In genomic region chr16:88888057-88888777, GRCh38 we compare ENCODE assay signal across 20 cellular contexts. TPM values are rescaled to one million over a fixed set of nuclear protein-coding genes. Genes with fewer than 3 reads are reported as not detected.
DNase-seq lines count a peak whose midpoint lies in the region; ATAC-seq and TF ChIP-seq lines count a peak whose summit lies in the region.
"Had no signal": no experiment of that assay in that cellular context is flagged by ENCODE, and none has a peak within 500 bp of the region (broad histone marks: within the 10 kb centered on the region; RNA-seq: fewer than 3 reads in every experiment).

No MANE protein-coding gene starts in this region.

- H3K9me3 Mint-ChIP-seq in stimulated activated naive B cell treated with anti-CD40 and anti-IgM and Interleukin-4, amounts not matched to agents 10 μg/mL and 1 μg/mL and 100 μg/mL, for 72 hours, result no peaks in the 10 kb centered on the region
- H3K9me3 Mint-ChIP-seq: activated T-cell treated with anti-CD3 and anti-CD28 coated beads, Interleukin-2, amount 50 U/mL, for 24 hours; IgD-negative memory B cell; natural killer cell treated with Interleukin-12 subunit alpha and Interleukin-12 subunit beta and Interleukin-15 and Interleukin-18, amount 100 ng/mL, for 72 hours; stimulated activated naive CD8-positive, alpha-beta T cell treated with anti-CD3 and anti-CD28 coated beads, Interleukin-15, Interleukin-2, amounts not matched to agents 100 ng/mL and 50 ng/mL, for 24 hours; T-helper 2 cell treated with Interferon-gamma antibody and Interleukin-4, amounts not matched to agents 5 μg/mL and 100 μg/mL, for 36 hours had no signal

- ATAC-seq in Panc1, result no peak
- ATAC-seq in gastroesophageal sphincter, result no peak
- no peak for ATAC-seq in stimulated activated naive B cell treated with anti-CD40 and anti-IgM and Interleukin-4, amounts not matched to agents 10 μg/mL and 1 μg/mL and 100 μg/mL, for 72 hours (replicated peaks)
- ATAC-seq in GM18502 (IDR thresholded peaks at IDR 0.05; ENCODE audit: poor library complexity, unreplicated experiment), result no peak
- ATAC-seq: natural killer cell treated with Interleukin-12 subunit alpha and Interleukin-12 subunit beta and Interleukin-15 and Interleukin-18, amount 100 ng/mL, for 72 hours had no signal

- peak overlapping the region; percentile 69 for H3K27ac Mint-ChIP-seq in stimulated activated naive B cell treated with anti-CD40 and anti-IgM and Interleukin-4, amounts not matched to agents 10 μg/mL and 1 μg/mL and 100 μg/mL, for 72 hours
- H3K27ac Mint-ChIP-seq: activated naive CD8-positive, alpha-beta T cell; activated T-cell treated with anti-CD3 and anti-CD28 coated beads, Interleukin-2, amount 50 U/mL, for 24 hours; IgD-negative memory B cell; natural killer cell treated with Interleukin-12 subunit alpha and Interleukin-12 subunit beta and Interleukin-15 and Interleukin-18, amount 100 ng/mL, for 72 hours; stimulated activated naive CD8-positive, alpha-beta T cell treated with anti-CD3 and anti-CD28 coated beads, Interleukin-15, Interleukin-2, amounts not matched to agents 100 ng/mL and 50 ng/mL, for 24 hours; T-helper 2 cell treated with Interferon-gamma antibody and Interleukin-4, amounts not matched to agents 5 μg/mL and 100 μg/mL, for 36 hours had no signal

- POLR2A ChIA-PET in Panc1 (lab: Charles Lee), result no interaction called here

- WGBS in gastroesophageal sphincter (ENCODE audit: low coverage in 1 of 2), 2 donors, result 71% methylated on average over 9 of the region's 17 CpGs; no CpG with 5 or more reads in 1 of the 2 donors

- H3K4me3 ChIP-seq in H7 (ENCODE audit: insufficient read depth, low read depth, low read length) (no peak overlapping the region), Panc1 (ENCODE audit: low read depth in 2 of 2, low read length in 2 of 2) (no peak overlapping the region), gastroesophageal sphincter (no peak overlapping the region)
- H3K4me3 ChIP-seq: prostate gland had no signal

- H3K27ac ChIP-seq in Panc1 (ENCODE audit: low read length) (peak overlapping the region; percentile 39; the same call in 1 of the 2 replicates), gastroesophageal sphincter (peak overlapping the region in 3 of 4 donors; percentile 33 to 67 (median 60))
- H3K27ac ChIP-seq: prostate gland had no signal

- H3K36me3 Mint-ChIP-seq in stimulated activated naive B cell treated with anti-CD40 and anti-IgM and Interleukin-4, amounts not matched to agents 10 μg/mL and 1 μg/mL and 100 μg/mL, for 72 hours, result peaks cover 40 to 48% of the 10 kb centered on the region in 2 donors
- H3K36me3 Mint-ChIP-seq: activated naive CD8-positive, alpha-beta T cell; natural killer cell treated with Interleukin-12 subunit alpha and Interleukin-12 subunit beta and Interleukin-15 and Interleukin-18, amount 100 ng/mL, for 72 hours had no signal

- no peak for TF ChIP-seq POLR2A in gastroesophageal sphincter (IDR thresholded peaks at IDR 0.05)

- H3K36me3 ChIP-seq in H7 (replicated peaks; ENCODE audit: control insufficient read depth, insufficient read depth, low read length) (no peaks in the 10 kb centered on the region), Panc1 (ENCODE audit: control insufficient read depth, insufficient read depth, low read length) (no peaks in the 10 kb centered on the region), gastroesophageal sphincter (peaks cover 0 to 32% of the 10 kb centered on the region in 2 donors)
- H3K36me3 ChIP-seq: prostate gland had no signal

- intact Hi-C loops in Panc1 (cut with micrococcal nuclease; ENCODE audit: unreplicated experiment), result no loop called here

- H3K4me3 Mint-ChIP-seq in stimulated activated naive B cell treated with anti-CD40 and anti-IgM and Interleukin-4, amounts not matched to agents 10 μg/mL and 1 μg/mL and 100 μg/mL, for 72 hours, result no peak overlapping the region
- H3K4me3 Mint-ChIP-seq: activated naive CD8-positive, alpha-beta T cell; activated T-cell treated with anti-CD3 and anti-CD28 coated beads, Interleukin-2, amount 50 U/mL, for 24 hours; brain; IgD-negative memory B cell; natural killer cell treated with Interleukin-12 subunit alpha and Interleukin-12 subunit beta and Interleukin-15 and Interleukin-18, amount 100 ng/mL, for 72 hours; stimulated activated naive CD8-positive, alpha-beta T cell treated with anti-CD3 and anti-CD28 coated beads, Interleukin-15, Interleukin-2, amounts not matched to agents 100 ng/mL and 50 ng/mL, for 24 hours; T-helper 2 cell treated with Interferon-gamma antibody and Interleukin-4, amounts not matched to agents 5 μg/mL and 100 μg/mL, for 36 hours had no signal

- TF ChIP-seq EP300 in gastroesophageal sphincter (IDR thresholded peaks at IDR 0.05), result no peak

- in situ Hi-C loops in Panc1 (cut with HindIII; ENCODE audit: low pct_unique_long_range_greater_than_20kb, low sequenced_read_pairs), result no loop called here

- H3K9me3 ChIP-seq in Panc1 (ENCODE audit: control insufficient read depth, insufficient read depth, low read depth, low read length) (no peaks in the 10 kb centered on the region), gastroesophageal sphincter (no peaks in the 10 kb centered on the region)
- H3K9me3 ChIP-seq: prostate gland had no signal

- no TSS peak for BruUV-seq in Panc1 (replicated peaks; lab: Mats Ljungman, UMichigan)

- TF ChIP-seq CTCF in Panc1 (IDR thresholded peaks at IDR 0.05) (no peak), gastroesophageal sphincter (IDR thresholded peaks at IDR 0.05) (no peak)

- H3K27me3 Mint-ChIP-seq in stimulated activated naive B cell treated with anti-CD40 and anti-IgM and Interleukin-4, amounts not matched to agents 10 μg/mL and 1 μg/mL and 100 μg/mL, for 72 hours, result no peaks in the 10 kb centered on the region
- H3K27me3 Mint-ChIP-seq: activated naive CD8-positive, alpha-beta T cell; activated T-cell treated with anti-CD3 and anti-CD28 coated beads, Interleukin-2, amount 50 U/mL, for 24 hours; brain; IgD-negative memory B cell; natural killer cell treated with Interleukin-12 subunit alpha and Interleukin-12 subunit beta and Interleukin-15 and Interleukin-18, amount 100 ng/mL, for 72 hours; stimulated activated naive CD8-positive, alpha-beta T cell treated with anti-CD3 and anti-CD28 coated beads, Interleukin-15, Interleukin-2, amounts not matched to agents 100 ng/mL and 50 ng/mL, for 24 hours had no signal

- peaks cover 7% of the 10 kb centered on the region for H3K4me1 ChIP-seq in Panc1 (ENCODE audit: control insufficient read depth, insufficient read depth, low read length)
- peaks cover 0 to 25% (median 14%) of the 10 kb centered on the region in 3 donors for H3K4me1 ChIP-seq in gastroesophageal sphincter
- H3K4me1 ChIP-seq: prostate gland had no signal

- DNase-seq in H7 (peak; percentile 71), Panc1 (ENCODE audit: low read depth, low spot score) (no peak), DMS114 treated with DMSO at 0.1 percent for 48 hours (lab: John Stamatoyannopoulos, UW; ENCODE audit: unreplicated experiment) (no peak)
- no peak for DNase-seq in stimulated activated naive B cell treated with anti-CD40 and anti-IgM and Interleukin-4, amounts not matched to agents 10 μg/mL and 1 μg/mL and 100 μg/mL, for 72 hours
- DNase-seq in activated T-cell treated with anti-CD3 and anti-CD28 coated beads, Interleukin-2, amount 50 U/mL, for 1 hour, result no peak
- DNase-seq: activated CD4-positive, alpha-beta T cell treated with anti-CD3 and anti-CD28 coated beads, Interleukin-2, amount 50 U/mL, for 1 hour; activated T-cell treated with anti-CD3 and anti-CD28 coated beads, Interleukin-2, amount 50 U/mL, for 24 hours; Calu3; NCI-H2029; NCI-H510A treated with DMSO at 0.1 percent for 48 hours had no signal

- H3K27me3 ChIP-seq in H7 (ENCODE audit: control insufficient read depth, insufficient read depth, low read length) (no peaks in the 10 kb centered on the region), Panc1 (ENCODE audit: control insufficient read depth, insufficient read depth, low read length) (no peaks in the 10 kb centered on the region), gastroesophageal sphincter (peaks cover 16% of the 10 kb centered on the region)

- CTCF ChIA-PET in Panc1 (lab: Charles Lee), result no interaction called here

- H3K4me1 Mint-ChIP-seq in stimulated activated naive B cell treated with anti-CD40 and anti-IgM and Interleukin-4, amounts not matched to agents 10 μg/mL and 1 μg/mL and 100 μg/mL, for 72 hours, result peaks cover 0 to 7% of the 10 kb centered on the region in 2 donors
- H3K4me1 Mint-ChIP-seq: IgD-negative memory B cell had no signal

RNA-seq across cellular contexts. Expression of gene PABPN1L, which starts 21.8 kb away (rescaled TPM):
- total RNA-seq in H7 (2014; rRNA removed; shearing (Covaris generic)), result not detected in 2 replicates
- total RNA-seq in Panc1 (2021; ENCODE audit: unreplicated experiment) (not detected), gastroesophageal sphincter (under 1 TPM in 1 of 4 donors, not detected in 3; 0.54 TPM)
- not detected for polyA plus RNA-seq in Panc1 (2012; ENCODE audit: insufficient read length)
- total RNA-seq: Calu3; epithelial cell of proximal tubule; natural killer cell treated with Interleukin-12 subunit alpha and Interleukin-12 subunit beta and Interleukin-15 and Interleukin-18, amount 100 ng/mL, for 72 hours had no signal
- polyA plus RNA-seq: IgD-negative memory B cell had no signal

RNA-seq across cellular contexts. Expression of gene TRAPPC2L, which starts 31.3 kb away (rescaled TPM):
- 56.2 and 56.6 TPM in 2 replicates for total RNA-seq in H7 (2014; rRNA removed; shearing (Covaris generic))
- 73.8 TPM for total RNA-seq in Panc1 (2021; ENCODE audit: unreplicated experiment)
- polyA plus RNA-seq in Panc1 (2012; ENCODE audit: insufficient read length), result 129 TPM
- total RNA-seq in gastroesophageal sphincter, result 10 to 100 TPM; 18.7 to 40.0 (median 21.5) TPM

RNA-seq across cellular contexts. Expression of gene GALNS, which starts 31.5 kb away (rescaled TPM):
- 6.7 and 17.1 TPM in 2 replicates for total RNA-seq in H7 (2014; rRNA removed; shearing (Covaris generic))
- total RNA-seq in Panc1 (2021; ENCODE audit: unreplicated experiment), result 81.6 TPM
- polyA plus RNA-seq in Panc1 (2012; ENCODE audit: insufficient read length), result 106 TPM
- 10 to 100 TPM in 3 of 4 donors, 1 to 10 TPM in 1; 4.2 to 29.4 (median 15.6) TPM for total RNA-seq in gastroesophageal sphincter
